Comparison of ENCODE assay signal across 18 cellular contexts in the genomic region with DNA sequence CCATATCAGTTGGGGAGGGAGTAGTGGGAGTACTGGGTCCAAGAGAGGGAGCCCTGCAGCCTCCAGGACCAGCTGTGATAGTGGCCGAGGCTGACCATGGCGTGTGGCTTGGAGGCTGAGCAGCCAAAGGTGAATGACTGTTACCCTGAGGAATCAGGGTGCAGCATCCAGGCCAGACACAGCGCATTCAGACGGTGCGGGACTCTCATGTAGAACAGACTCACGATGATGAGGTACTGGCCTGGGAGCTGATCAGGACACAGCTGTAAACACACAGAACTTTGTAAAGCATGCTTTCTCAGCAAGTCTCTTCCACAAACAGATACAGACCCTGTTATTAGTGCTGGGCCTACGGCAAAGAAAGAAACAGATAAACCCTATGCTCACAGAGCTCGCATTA.
"Had no signal": no experiment of that assay in that cellular context is flagged by ENCODE, and none has a peak within 500 bp of the region (broad histone marks: within the 10 kb centered on the region; RNA-seq: fewer than 3 reads in every experiment).

No MANE protein-coding gene starts in this region.

- DNase-seq: cortex of kidney; dorsolateral prefrontal cortex; effector CD4-positive, alpha-beta T cell; hypothalamus; immature natural killer cell; left ventricle myocardium superior; lower lobe of right lung; naive B cell; right lobe of liver; stimulated activated CD4-positive, alpha-beta T cell treated with anti-CD3 and anti-CD28 coated beads, Interleukin-12 subunit alpha, Interleukin-12 subunit beta, amount 100 ng/mL, for 4 hours; stimulated activated CD4-positive, alpha-beta T cell treated with anti-CD3 and anti-CD28 coated beads, Interleukin-1b, Interleukin-23, amount 100 ng/mL, for 48 hours; stimulated activated CD4-positive, alpha-beta T cell treated with anti-CD3 and anti-CD28 coated beads, Interleukin-4, amount 100 ng/mL, for 1 hour; stimulated activated naive CD8-positive, alpha-beta T cell treated with anti-CD3 and anti-CD28 coated beads, Interleukin-15, Interleukin-2, amounts not matched to agents 100 U/mL and 50 U/mL, for 24 hours; substantia nigra; testis; tibial artery had no signal

- FAIRE-seq: frontal cortex, keratinocyte had no signal
